Comparison of ENCODE assay signal across 37 cellular contexts in the genomic region with DNA sequence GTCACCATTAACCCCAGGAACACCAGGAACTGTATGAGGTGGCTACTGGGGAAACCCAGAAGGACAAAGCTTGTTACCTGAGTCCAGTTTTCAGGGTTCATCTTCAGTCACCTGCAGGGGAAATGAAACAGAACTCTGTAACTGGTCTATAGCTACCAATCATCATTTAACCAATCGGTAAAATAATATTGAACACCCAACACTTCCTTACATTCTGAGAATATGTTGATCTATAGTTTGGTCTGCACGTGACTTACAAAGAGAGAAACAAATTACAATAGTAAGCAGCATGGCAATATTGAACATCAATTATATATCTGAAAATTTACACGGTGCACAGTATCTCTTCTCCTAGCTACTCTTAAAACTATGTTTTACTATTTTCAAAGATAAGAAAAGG. TPM values are rescaled to one million over a fixed set of nuclear protein-coding genes. Genes with fewer than 3 reads are reported as not detected.
"Had no signal": no experiment of that assay in that cellular context is flagged by ENCODE, and none has a peak within 500 bp of the region (broad histone marks: within the 10 kb centered on the region; RNA-seq: fewer than 3 reads in every experiment).

Gene OR6T1, minus strand, starts transcription at position 101 of the 400 bp plus-strand sequence. Its CDS starts 0 bp downstream, at position 101.

- H3K36me3 ChIP-seq: MG63 had no signal

- H3K4me3 ChIP-seq: MG63 had no signal

- DNase-seq: Karpas-422, Kasumi-1, MG63, MM.1S, MV-4-11, NCI-H1048, NCI-H1092, NCI-H1092 treated with DMSO at 0.1 percent for 48 hours, NCI-H1105, NCI-H1105 treated with DMSO at 0.1 percent for 48 hours, NCI-H1417, NCI-H1417 treated with DMSO at 0.1 percent for 48 hours, NCI-H1436, NCI-H1436 treated with DMSO at 0.1 percent for 48 hours, NCI-H146, NCI-H1694, NCI-H1694 treated with DMSO at 0.1 percent for 48 hours, NCI-H187, NCI-H187 treated with DMSO at 0.1 percent for 48 hours, NCI-H1930, NCI-H2029, NCI-H2029 treated with DMSO at 0.1 percent for 48 hours, NCI-H2081, NCI-H2081 treated with DMSO at 0.1 percent for 48 hours, NCI-H2107, NCI-H2171, NCI-H2171 treated with DMSO at 0.1 percent for 48 hours, NCI-H2227 treated with DMSO at 0.1 percent for 48 hours, NCI-H226, NCI-H345, NCI-H446 treated with DMSO at 0.1 percent for 48 hours, NCI-H510A, NCI-H510A treated with DMSO at 0.1 percent for 48 hours had no signal

- H3K9me3 ChIP-seq: MG63 had no signal

RNA-seq across cellular contexts. Expression of gene OR6T1, which starts in this region (rescaled TPM):
- total RNA-seq: LHCN-M2, M059J, MCF 10A, NCI-H460 had no signal
